ENCODE assay signal across 23 cellular contexts in the genomic region with DNA sequence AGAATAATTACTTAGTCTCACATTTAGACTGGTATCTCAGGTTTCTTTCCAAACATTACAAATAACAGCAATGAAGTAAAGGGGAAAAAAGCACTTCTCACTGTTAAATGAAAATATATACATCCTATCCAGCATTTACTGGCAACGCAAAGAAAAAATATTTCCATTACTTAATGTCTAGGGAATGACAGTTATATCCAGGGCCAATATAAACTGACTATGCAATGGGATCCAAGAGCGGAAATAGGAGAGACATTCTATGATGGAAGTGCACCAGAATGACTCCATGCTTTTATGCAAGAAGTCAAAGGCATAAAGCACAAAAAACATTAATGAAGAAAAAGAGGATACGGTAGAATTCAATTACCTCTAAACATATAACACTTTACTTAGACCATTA.
"Had no signal": no experiment of that assay in that cellular context is flagged by ENCODE, and none has a peak within 500 bp of the region (broad histone marks: within the 10 kb centered on the region; RNA-seq: fewer than 3 reads in every experiment).

No MANE protein-coding gene starts in this region.

- H3K36me3 ChIP-seq: heart left ventricle, right lobe of liver, spleen, tibial artery, upper lobe of left lung, uterus had no signal

- H3K4me3 ChIP-seq: heart left ventricle, mucosa of descending colon, psoas muscle, right lobe of liver, spleen, tibial artery, upper lobe of left lung, uterus had no signal

- H3K36me3 Mint-ChIP-seq: naive thymus-derived CD8-positive, alpha-beta T cell; stimulated activated memory B cell treated with anti-CD40 and anti-IgM and Interleukin-4, amounts not matched to agents 10 μg/mL and 1 μg/mL and 100 μg/mL, for 72 hours had no signal

- H3K9me3 ChIP-seq: heart left ventricle, mucosa of descending colon, psoas muscle, right lobe of liver, spleen, tibial artery, upper lobe of left lung, uterus had no signal

- H3K27me3 ChIP-seq: heart left ventricle, right lobe of liver, spleen, tibial artery, upper lobe of left lung, uterus had no signal

- H3K4me1 ChIP-seq: right lobe of liver, spleen, uterus had no signal

- H3K27ac ChIP-seq: heart left ventricle, parathyroid adenoma, psoas muscle, right lobe of liver, spleen, tibial artery, upper lobe of left lung, uterus had no signal

- H3K27me3 Mint-ChIP-seq: dendritic cell treated with granulocyte-macrophage colony-stimulating factor and Interleukin-4, amounts not matched to agents 40 ng/mL and 50 ng/mL, for 4 days; stimulated activated memory B cell treated with anti-CD40 and anti-IgM and Interleukin-4, amounts not matched to agents 10 μg/mL and 1 μg/mL and 100 μg/mL, for 72 hours; stimulated activated naive CD8-positive, alpha-beta T cell treated with anti-CD3 and anti-CD28 coated beads, Interleukin-15, Interleukin-2, amounts not matched to agents 100 ng/mL and 50 ng/mL, for 24 hours had no signal

- H3K9me3 Mint-ChIP-seq: dendritic cell treated with granulocyte-macrophage colony-stimulating factor and Interleukin-4, amounts not matched to agents 40 ng/mL and 50 ng/mL, for 4 days; stimulated activated naive CD8-positive, alpha-beta T cell treated with anti-CD3 and anti-CD28 coated beads, Interleukin-15, Interleukin-2, amounts not matched to agents 100 ng/mL and 50 ng/mL, for 24 hours had no signal

- H3K4me3 Mint-ChIP-seq: dendritic cell treated with granulocyte-macrophage colony-stimulating factor and Interleukin-4, amounts not matched to agents 40 ng/mL and 50 ng/mL, for 4 days; naive thymus-derived CD8-positive, alpha-beta T cell; neural crest cell; stimulated activated memory B cell treated with anti-CD40 and anti-IgM and Interleukin-4, amounts not matched to agents 10 μg/mL and 1 μg/mL and 100 μg/mL, for 72 hours; stimulated activated naive CD8-positive, alpha-beta T cell treated with anti-CD3 and anti-CD28 coated beads, Interleukin-15, Interleukin-2, amounts not matched to agents 100 ng/mL and 50 ng/mL, for 24 hours had no signal

- H3K27ac Mint-ChIP-seq: dendritic cell treated with granulocyte-macrophage colony-stimulating factor and Interleukin-4, amounts not matched to agents 40 ng/mL and 50 ng/mL, for 4 days; naive thymus-derived CD8-positive, alpha-beta T cell; stimulated activated memory B cell treated with anti-CD40 and anti-IgM and Interleukin-4, amounts not matched to agents 10 μg/mL and 1 μg/mL and 100 μg/mL, for 72 hours; stimulated activated naive CD8-positive, alpha-beta T cell treated with anti-CD3 and anti-CD28 coated beads, Interleukin-15, Interleukin-2, amounts not matched to agents 100 ng/mL and 50 ng/mL, for 24 hours had no signal

- H3K4me1 Mint-ChIP-seq: naive thymus-derived CD8-positive, alpha-beta T cell; neural crest cell; stimulated activated memory B cell treated with anti-CD40 and anti-IgM and Interleukin-4, amounts not matched to agents 10 μg/mL and 1 μg/mL and 100 μg/mL, for 72 hours had no signal

- DNase-seq: erythroblast; heart left ventricle; hypothalamus; islet precursor cell; mammary epithelial cell; mucosa of descending colon; naive thymus-derived CD8-positive, alpha-beta T cell; nucleus accumbens; psoas muscle; retina; right lobe of liver; spleen; stimulated activated CD4-positive, alpha-beta T cell treated with anti-CD3 and anti-CD28 coated beads, Interleukin-15, amount 100 ng/mL, for 24 hours; stimulated activated CD4-positive, alpha-beta T cell treated with anti-CD3 and anti-CD28 coated beads, Interleukin-1b, Interleukin-23, amount 100 ng/mL, for 48 hours; stimulated activated CD4-positive, alpha-beta T cell treated with anti-CD3 and anti-CD28 coated beads, Interleukin-4, amount 100 ng/mL, for 24 hours; tibial artery; upper lobe of left lung; uterus had no signal
